ENCODE assay signal across 28 cellular contexts in genomic region chr2:233663911-233664310, GRCh38. TPM values are rescaled to one million over a fixed set of nuclear protein-coding genes. Genes with fewer than 3 reads are reported as not detected.
"Had no signal": no experiment of that assay in that cellular context is flagged by ENCODE, and none has a peak within 500 bp of the region (broad histone marks: within the 10 kb centered on the region; RNA-seq: fewer than 3 reads in every experiment).

No MANE protein-coding gene starts in this region.

- H3K4me1 ChIP-seq: ascending aorta, Peyer's patch, SJSA1 had no signal

- ATAC-seq: activated CD8-positive, alpha-beta T cell treated with anti-CD3 and anti-CD28 coated beads for 36 hours; K562; PC-3 had no signal

- DNase-seq: activated CD4-positive, alpha-beta T cell treated with anti-CD3 and anti-CD28 coated beads, Interleukin-2, amount 10 ng/mL, durations not matched to agents 24 days and 14 days; activated CD4-positive, alpha-beta T cell treated with anti-CD3 and anti-CD28 coated beads, Interleukin-2, amount 50 U/mL, for 4 hours; activated CD8-positive, alpha-beta T cell treated with anti-CD3 and anti-CD28 coated beads for 36 hours; activated gamma-delta T cell; activated naive CD4-positive, alpha-beta T cell treated with Interleukin-2 at 50 U/mL for 16 hours; activated naive CD8-positive, alpha-beta T cell treated with anti-CD3 and anti-CD28 coated beads, Interleukin-2, amount 10 ng/mL, durations not matched to agents 7 days and 5 days; activated T-cell treated with anti-CD3 and anti-CD28 coated beads, Interleukin-2, amount 50 U/mL, for 24 hours; amygdala; caudate nucleus; cerebellar nuclear complex; NCI-H1105; NCI-H1417 treated with DMSO at 0.1 percent for 48 hours; NCI-H1930; NCI-H2081 treated with DMSO at 0.1 percent for 48 hours; NCI-H226; NCI-H446 treated with DMSO at 0.1 percent for 48 hours; NCI-H524 treated with DMSO at 0.1 percent for 48 hours; PC-3; Peyer's patch; RPMI8226; SHP77 treated with DMSO at 0.1 percent for 48 hours; SK-N-SH had no signal

- H3K27ac ChIP-seq: ascending aorta, Peyer's patch, SJSA1 had no signal

- H3K36me3 ChIP-seq: ascending aorta, Peyer's patch, SJSA1 had no signal

- H3K9me3 ChIP-seq: SJSA1, SK-N-SH had no signal

- H3K27me3 ChIP-seq: ascending aorta, Peyer's patch had no signal

- H3K4me3 ChIP-seq: ascending aorta, K562, Peyer's patch, SJSA1 had no signal

RNA-seq across cellular contexts. Expression of gene UGT1A9, which starts 7.8 kb away (rescaled TPM):
- total RNA-seq: activated CD4-positive, alpha-beta T cell treated with anti-CD3 and anti-CD28 coated beads, Interleukin-2, amount 10 ng/mL, durations not matched to agents 24 days and 14 days; activated CD8-positive, alpha-beta T cell treated with anti-CD3 and anti-CD28 coated beads for 36 hours; activated naive CD8-positive, alpha-beta T cell treated with anti-CD3 and anti-CD28 coated beads, Interleukin-2, amount 10 ng/mL, durations not matched to agents 7 days and 5 days; activated T-helper 2 cell treated with anti-CD3 and anti-CD28 coated beads, Interferon-gamma antibody, Interleukin-2, Interleukin-4, amounts not matched to agents 10 μg/mL and 5 μg/mL and 100 μg/mL, durations not matched to agents 14 hours and 24 hours and 36 hours; ascending aorta; PC-3; SJSA1 had no signal

RNA-seq across cellular contexts. Expression of gene UGT1A7, which starts 17.8 kb away (rescaled TPM):
- total RNA-seq: activated CD4-positive, alpha-beta T cell treated with anti-CD3 and anti-CD28 coated beads, Interleukin-2, amount 10 ng/mL, durations not matched to agents 24 days and 14 days; activated CD8-positive, alpha-beta T cell treated with anti-CD3 and anti-CD28 coated beads for 36 hours; activated naive CD8-positive, alpha-beta T cell treated with anti-CD3 and anti-CD28 coated beads, Interleukin-2, amount 10 ng/mL, durations not matched to agents 7 days and 5 days; activated T-helper 2 cell treated with anti-CD3 and anti-CD28 coated beads, Interferon-gamma antibody, Interleukin-2, Interleukin-4, amounts not matched to agents 10 μg/mL and 5 μg/mL and 100 μg/mL, durations not matched to agents 14 hours and 24 hours and 36 hours; ascending aorta; K562; M059J; PC-3; SJSA1 had no signal

RNA-seq across cellular contexts. Expression of gene UGT1A10, which starts 27.7 kb away (rescaled TPM):
- total RNA-seq: activated CD4-positive, alpha-beta T cell treated with anti-CD3 and anti-CD28 coated beads, Interleukin-2, amount 10 ng/mL, durations not matched to agents 24 days and 14 days; activated CD8-positive, alpha-beta T cell treated with anti-CD3 and anti-CD28 coated beads for 36 hours; activated naive CD8-positive, alpha-beta T cell treated with anti-CD3 and anti-CD28 coated beads, Interleukin-2, amount 10 ng/mL, durations not matched to agents 7 days and 5 days; activated T-helper 2 cell treated with anti-CD3 and anti-CD28 coated beads, Interferon-gamma antibody, Interleukin-2, Interleukin-4, amounts not matched to agents 10 μg/mL and 5 μg/mL and 100 μg/mL, durations not matched to agents 14 hours and 24 hours and 36 hours; ascending aorta; bronchial epithelial cell; K562; M059J; PC-3; SJSA1 had no signal

RNA-seq across cellular contexts. Expression of gene UGT1A6, which starts 28.8 kb away (rescaled TPM):
- total RNA-seq: activated CD4-positive, alpha-beta T cell treated with anti-CD3 and anti-CD28 coated beads, Interleukin-2, amount 10 ng/mL, durations not matched to agents 24 days and 14 days; activated CD8-positive, alpha-beta T cell treated with anti-CD3 and anti-CD28 coated beads for 36 hours; activated naive CD8-positive, alpha-beta T cell treated with anti-CD3 and anti-CD28 coated beads, Interleukin-2, amount 10 ng/mL, durations not matched to agents 7 days and 5 days; activated T-helper 2 cell treated with anti-CD3 and anti-CD28 coated beads, Interferon-gamma antibody, Interleukin-2, Interleukin-4, amounts not matched to agents 10 μg/mL and 5 μg/mL and 100 μg/mL, durations not matched to agents 14 hours and 24 hours and 36 hours; K562; SJSA1 had no signal

RNA-seq across cellular contexts. Expression of gene UGT1A8, which starts 46.5 kb away (rescaled TPM):
- total RNA-seq: activated CD4-positive, alpha-beta T cell treated with anti-CD3 and anti-CD28 coated beads, Interleukin-2, amount 10 ng/mL, durations not matched to agents 24 days and 14 days; activated CD8-positive, alpha-beta T cell treated with anti-CD3 and anti-CD28 coated beads for 36 hours; activated naive CD8-positive, alpha-beta T cell treated with anti-CD3 and anti-CD28 coated beads, Interleukin-2, amount 10 ng/mL, durations not matched to agents 7 days and 5 days; activated T-helper 2 cell treated with anti-CD3 and anti-CD28 coated beads, Interferon-gamma antibody, Interleukin-2, Interleukin-4, amounts not matched to agents 10 μg/mL and 5 μg/mL and 100 μg/mL, durations not matched to agents 14 hours and 24 hours and 36 hours; ascending aorta; M059J; PC-3; SJSA1 had no signal
